Comparison of ENCODE assay signal across 10 cellular contexts in the genomic region with DNA sequence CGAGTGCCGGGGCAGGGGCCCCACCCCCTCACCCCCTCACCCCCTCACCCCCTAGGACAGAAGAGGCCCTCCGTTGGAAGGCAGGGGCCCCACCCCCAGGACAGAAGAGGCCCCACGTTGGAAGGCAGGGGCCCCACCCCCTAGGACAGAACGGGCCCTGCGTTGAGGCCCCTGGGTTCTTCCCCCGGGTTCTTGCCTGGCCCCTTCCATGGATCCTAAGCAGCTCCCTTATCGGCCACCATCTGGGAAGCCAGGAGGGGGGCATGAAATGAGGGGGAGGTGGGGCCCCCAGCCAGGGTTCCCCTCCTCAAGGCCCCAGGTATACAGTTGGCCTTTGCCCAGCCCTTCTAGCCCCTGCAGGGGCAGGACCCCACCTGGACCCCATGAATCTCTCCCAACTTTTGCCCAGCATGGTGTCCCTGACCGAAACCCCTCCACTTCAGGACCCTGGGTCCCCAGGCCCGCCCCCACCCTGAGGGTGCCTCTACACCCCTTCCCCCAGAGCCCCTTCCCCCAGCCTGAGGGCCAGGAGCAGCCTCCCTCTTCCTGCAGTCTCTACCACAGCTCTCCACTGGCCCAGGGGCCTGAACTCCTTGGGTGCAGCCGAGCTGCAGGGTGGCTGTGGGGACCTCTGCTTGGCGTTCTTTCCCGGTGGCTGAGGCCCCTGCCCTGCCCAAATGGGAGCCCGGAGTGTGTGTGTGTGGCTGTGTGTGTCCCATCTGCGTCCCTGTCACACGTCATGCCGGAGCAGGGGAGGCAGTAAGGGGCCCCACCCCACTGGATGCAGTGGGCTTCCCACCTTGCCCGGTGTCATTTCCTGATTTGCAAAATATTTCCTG. TPM values are rescaled to one million over a fixed set of nuclear protein-coding genes. Genes with fewer than 3 reads are reported as not detected.
DNase-seq lines count a peak whose midpoint lies in the region; ATAC-seq and TF ChIP-seq lines count a peak whose summit lies in the region.
"Had no signal": no experiment of that assay in that cellular context is flagged by ENCODE, and none has a peak within 500 bp of the region (broad histone marks: within the 10 kb centered on the region; RNA-seq: fewer than 3 reads in every experiment).

No MANE protein-coding gene starts in this region.

- POLR2A ChIA-PET in HCT116 (lab: Charles Lee) = interaction anchor here (1.7 kb wide), 1 partner anchor 22 kb away, joined by 3 read pairs; no protein-coding TSS in a partner anchor

- H2AFZ ChIP-seq in HCT116 (ENCODE audit: low read depth, low read length, poor library complexity, severe bottlenecking) = no peak overlapping the region

- no peak for TF ChIP-seq RAD21 in HCT116 (IDR thresholded peaks at IDR 0.05; ENCODE audit: low read depth)

- peaks cover 45 to 64% of the 10 kb centered on the region in 2 experiments for H3K4me1 ChIP-seq in HCT116 (ENCODE audit: control insufficient read depth in 1 of 2, insufficient read depth in 2 of 2, low read length in 2 of 2)
- peaks cover 28% of the 10 kb centered on the region for H3K4me1 ChIP-seq in colonic mucosa
- peaks cover 6 to 69% (median 67%) of the 10 kb centered on the region in 5 donors for H3K4me1 ChIP-seq in subcutaneous abdominal adipose tissue (ENCODE audit: control insufficient read depth in 5 of 5, insufficient read depth in 5 of 5, low read length in 5 of 5)

- H3K27ac ChIP-seq in HCT116 (ENCODE audit: low read depth, low read length) = peak overlapping the region; percentile 99
- peak overlapping the region; percentile 96 for H3K27ac ChIP-seq in colonic mucosa
- H3K27ac ChIP-seq in subcutaneous abdominal adipose tissue (ENCODE audit: low read depth, low read length) = peak overlapping the region; percentile 90

- H3K27me3 ChIP-seq in HCT116 (ENCODE audit: insufficient read depth, low read length) (no peaks in the 10 kb centered on the region), colonic mucosa (peaks cover 9% of the 10 kb centered on the region), subcutaneous abdominal adipose tissue (ENCODE audit: control insufficient read depth in 5 of 5, insufficient read depth in 4 of 5, low read length in 5 of 5) (peaks cover 0 to 6% (median 3%) of the 10 kb centered on the region in 5 donors)

- peaks cover 13% of the 10 kb centered on the region; the same call in 1 of the 2 replicates for H3K79me2 ChIP-seq in HCT116 (ENCODE audit: insufficient read depth, low read length)

- TF ChIP-seq CTCF in HCT116 (IDR thresholded peaks at IDR 0.05 in 2 of 3, conservative IDR thresholded peaks at IDR 0.05 in 1 of 3; ENCODE audit: borderline replicate concordance in 1 of 3, insufficient read depth in 1 of 3, low read depth in 2 of 3, low read length in 2 of 3) (no peak), colonic mucosa (IDR thresholded peaks at IDR 0.05) (no peak)

- RAD21 ChIA-PET in HCT116 (lab: Charles Lee; ENCODE audit: low non-redundant PET in 1 of 2, low total read pairs in 2 of 2, uncharacterized antibody in 2 of 2, unreplicated experiment in 2 of 2) = no interaction called here

- DNase-seq in HCT116 (ENCODE audit: low read depth, low spot score) (no peak), colonic mucosa (no peak), medulla oblongata (ENCODE audit: extremely low spot score) (peak; percentile 34), NCI-H2227 (lab: John Stamatoyannopoulos, UW; ENCODE audit: unreplicated experiment) (no peak), ACHN (no peak), NCI-H748 (lab: John Stamatoyannopoulos, UW; ENCODE audit: unreplicated experiment) (no peak), glomerular visceral epithelial cell (ENCODE audit: extremely low spot score) (no peak)
- DNase-seq: activated CD4-positive, alpha-beta memory T cell treated with anti-CD3 and anti-CD28 coated beads, Interleukin-2, amount 10 ng/mL, durations not matched to agents 7 days and 5 days; SIG-M5 had no signal

- H3K9me3 ChIP-seq in HCT116 (ENCODE audit: control insufficient read depth in 1 of 2, insufficient read depth in 1 of 2, low read depth in 1 of 2, low read length in 2 of 2) (no peaks in the 10 kb centered on the region), colonic mucosa (no peaks in the 10 kb centered on the region), subcutaneous abdominal adipose tissue (ENCODE audit: control insufficient read depth in 5 of 5, low read length in 5 of 5) (no peaks in the 10 kb centered on the region)

- peak overlapping the region; percentile 99 for H3K4me2 ChIP-seq in HCT116 (ENCODE audit: low read length)

- intact Hi-C loops in HCT116 (cut with micrococcal nuclease) (no loop called here), colonic mucosa (cut with DNase I) (no loop called here)

- TF ChIP-seq POLR2A in HCT116 (IDR thresholded peaks at IDR 0.05; ENCODE audit: borderline replicate concordance, extremely low read depth, insufficient read depth, insufficient read length) = no peak

- no peak overlapping the region for H3K4me3 ChIP-seq in HCT116 (replicated peaks in 1 of 2; ENCODE audit: low read depth in 1 of 2, low read length in 2 of 2)
- H3K4me3 ChIP-seq in colonic mucosa = no peak overlapping the region
- peak overlapping the region in 4 of 5 donors; percentile 18 to 47 (median 39) for H3K4me3 ChIP-seq in subcutaneous abdominal adipose tissue (ENCODE audit: low read depth in 1 of 5, low read length in 5 of 5)

- H3K9ac ChIP-seq in HCT116 (ENCODE audit: low read length) = peak overlapping the region; percentile 88
- peak overlapping the region; percentile 64 to 84 for H3K9ac ChIP-seq in colonic mucosa (ENCODE audit: low read depth in 2 of 2, low read length in 2 of 2)
- H3K9ac ChIP-seq in subcutaneous abdominal adipose tissue (ENCODE audit: low read length in 5 of 5) = peak overlapping the region in 3 of 5 donors; percentile 53 to 77 (median 63)

- H4K20me1 ChIP-seq in HCT116 (ENCODE audit: insufficient read depth) = no peaks in the 10 kb centered on the region

- H3K9me2 ChIP-seq in HCT116 (ENCODE audit: insufficient read depth) = no peaks in the 10 kb centered on the region

- BruUV-seq in HCT116 (replicated peaks; lab: Mats Ljungman, UMichigan) = no TSS peak

- no peaks in the 10 kb centered on the region for H3K36me3 ChIP-seq in HCT116 (ENCODE audit: control insufficient read depth in 1 of 2, insufficient read depth in 2 of 2, low read length in 2 of 2)
- no peaks in the 10 kb centered on the region for H3K36me3 ChIP-seq in colonic mucosa
- no peaks in the 10 kb centered on the region for H3K36me3 ChIP-seq in subcutaneous abdominal adipose tissue (ENCODE audit: control insufficient read depth in 5 of 5, insufficient read depth in 5 of 5, low read length in 5 of 5)

- CTCF ChIA-PET in HCT116 (lab: Charles Lee) = no interaction called here

- no peak for ATAC-seq in HCT116

- in situ Hi-C loops in ACHN (cut with HindIII; ENCODE audit: low pct_ligation_motif_present, low pct_unique_long_range_greater_than_20kb, low sequenced_read_pairs) = no loop called here

TF ChIP-seq in HCT116, 20 proteins besides CTCF, POLR2A, EP300 and RAD21 (continues in another document):
- TF ChIP-seq ZNF274 (IDR thresholded peaks at IDR 0.05; ENCODE audit: low read depth, low read length) = no peak
- TF ChIP-seq, protein P1, sequence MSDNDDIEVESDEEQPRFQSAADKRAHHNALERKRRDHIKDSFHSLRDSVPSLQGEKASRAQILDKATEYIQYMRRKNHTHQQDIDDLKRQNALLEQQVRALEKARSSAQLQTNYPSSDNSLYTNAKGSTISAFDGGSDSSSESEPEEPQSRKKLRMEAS (IDR thresholded peaks at IDR 0.05) = no peak
- no peak for TF ChIP-seq ELF1 (IDR thresholded peaks at IDR 0.05; ENCODE audit: borderline replicate concordance, low read depth)
- TF ChIP-seq, protein P2, sequence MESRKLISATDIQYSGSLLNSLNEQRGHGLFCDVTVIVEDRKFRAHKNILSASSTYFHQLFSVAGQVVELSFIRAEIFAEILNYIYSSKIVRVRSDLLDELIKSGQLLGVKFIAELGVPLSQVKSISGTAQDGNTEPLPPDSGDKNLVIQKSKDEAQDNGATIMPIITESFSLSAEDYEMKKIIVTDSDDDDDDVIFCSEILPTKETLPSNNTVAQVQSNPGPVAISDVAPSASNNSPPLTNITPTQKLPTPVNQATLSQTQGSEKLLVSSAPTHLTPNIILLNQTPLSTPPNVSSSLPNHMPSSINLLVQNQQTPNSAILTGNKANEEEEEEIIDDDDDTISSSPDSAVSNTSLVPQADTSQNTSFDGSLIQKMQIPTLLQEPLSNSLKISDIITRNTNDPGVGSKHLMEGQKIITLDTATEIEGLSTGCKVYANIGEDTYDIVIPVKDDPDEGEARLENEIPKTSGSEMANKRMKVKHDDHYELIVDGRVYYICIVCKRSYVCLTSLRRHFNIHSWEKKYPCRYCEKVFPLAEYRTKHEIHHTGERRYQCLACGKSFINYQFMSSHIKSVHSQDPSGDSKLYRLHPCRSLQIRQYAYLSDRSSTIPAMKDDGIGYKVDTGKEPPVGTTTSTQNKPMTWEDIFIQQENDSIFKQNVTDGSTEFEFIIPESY (IDR thresholded peaks at IDR 0.05; ENCODE audit: extremely low read depth, insufficient replicate concordance, low read length) = no peak
- no peak for TF ChIP-seq SRF (IDR thresholded peaks at IDR 0.05; ENCODE audit: low read depth)
- TF ChIP-seq, protein P3, sequence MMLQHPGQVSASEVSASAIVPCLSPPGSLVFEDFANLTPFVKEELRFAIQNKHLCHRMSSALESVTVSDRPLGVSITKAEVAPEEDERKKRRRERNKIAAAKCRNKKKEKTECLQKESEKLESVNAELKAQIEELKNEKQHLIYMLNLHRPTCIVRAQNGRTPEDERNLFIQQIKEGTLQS (IDR thresholded peaks at IDR 0.05) = no peak
- TF ChIP-seq JUND (IDR thresholded peaks at IDR 0.05) = no peak

RNA-seq across cellular contexts. Expression of a gene that starts 4.3 kb away (rescaled TPM):
- total RNA-seq in HCT116 (2021; ENCODE audit: unreplicated experiment) (50.6 TPM), colonic mucosa (10 to 100 TPM; 43.5 to 74.0 TPM)
- 17.5 and 18.9 TPM in 2 replicates for polyA plus RNA-seq in HCT116 (2012)

RNA-seq across cellular contexts. Expression of a gene that starts 10.1 kb away (rescaled TPM):
- not detected for total RNA-seq in HCT116 (2021; ENCODE audit: unreplicated experiment)
- 0.06 and 0.07 TPM in 2 replicates for polyA plus RNA-seq in HCT116 (2012)
- 1 to 10 TPM in 1 of 2 donors, under 1 TPM in 1; 0.57 to 2.0 TPM for total RNA-seq in colonic mucosa
- total RNA-seq: activated CD4-positive, alpha-beta memory T cell treated with anti-CD3 and anti-CD28 coated beads, Interleukin-2, amount 10 ng/mL, durations not matched to agents 7 days and 5 days had no signal

RNA-seq across cellular contexts. Expression of a gene that starts 18.3 kb away (rescaled TPM):
- total RNA-seq in HCT116 (2021; ENCODE audit: unreplicated experiment) = 0.61 TPM
- polyA plus RNA-seq in HCT116 (2012) = 0.31 and 0.53 TPM in 2 replicates
- under 1 TPM; 0.16 to 0.64 TPM for total RNA-seq in colonic mucosa

RNA-seq across cellular contexts. Expression of a gene that starts 24.1 kb away (rescaled TPM):
- total RNA-seq in HCT116 (2021; ENCODE audit: unreplicated experiment) (131 TPM), colonic mucosa (100 to 1,000 TPM in 1 of 2 donors, 10 to 100 TPM in 1; 88.1 to 143 TPM)
- polyA plus RNA-seq in HCT116 (2012) = 112 and 144 TPM in 2 replicates

RNA-seq across cellular contexts. Expression of a gene that starts 32.1 kb away (rescaled TPM):
- 173 TPM for total RNA-seq in HCT116 (2021; ENCODE audit: unreplicated experiment)
- polyA plus RNA-seq in HCT116 (2012) = 125 and 138 TPM in 2 replicates
- 100 to 1,000 TPM in 1 of 2 donors, 10 to 100 TPM in 1; 92.3 to 104 TPM for total RNA-seq in colonic mucosa

Comparison
In these comparisons a context has a peak if more than half of its experiments do, and no peak if none do; other contexts are left out.
1. H3K4me3 ChIP-seq: peak in subcutaneous abdominal adipose tissue (4 of 5); none in HCT116 (0 of 2) and colonic mucosa (single experiment).
2. Peak in every context shown above with its lines, with median percentiles within 50 percentile points of each other: H3K27ac ChIP-seq and H3K9ac ChIP-seq.